6 cellular contexts compared by ENCODE assay signal in genomic region chr1:1274299-1274930, GRCh38. TPM values are rescaled to one million over a fixed set of nuclear protein-coding genes. Genes with fewer than 3 reads are reported as not detected.
DNase-seq lines count a peak whose midpoint lies in the region; ATAC-seq and TF ChIP-seq lines count a peak whose summit lies in the region.

No MANE protein-coding gene starts in this region.

- H3K27ac ChIP-seq in HUES64 (ENCODE audit: low read depth, low read length): no peak overlapping the region
- H3K27ac ChIP-seq in skeletal muscle tissue (ENCODE audit: low read depth, low read length): no peak overlapping the region

- H3K27ac Mint-ChIP-seq in endothelial cell (ENCODE audit: unreplicated experiment): no peak overlapping the region

- H3K9ac ChIP-seq in HUES64 (ENCODE audit: low read depth, low read length) (peak overlapping the region; percentile 74), skeletal muscle tissue (ENCODE audit: low read depth in 1 of 3, low read length in 3 of 3) (peak overlapping the region; percentile 74 to 87 (median 81))

- H3K36me3 ChIP-seq in HUES64 (ENCODE audit: insufficient read depth, low read length) (peaks cover 9% of the 10 kb centered on the region; the same call in 1 of the 2 replicates), skeletal muscle tissue (ENCODE audit: control insufficient read depth in 3 of 3, insufficient read depth in 3 of 3, low read length in 3 of 3) (peaks cover 0 to 3% (median 3%) of the 10 kb centered on the region in 3 donors)

- H3K4me3 ChIP-seq in HUES64 (ENCODE audit: low read length) (peak overlapping the region; percentile 95), skeletal muscle tissue (ENCODE audit: low read length in 3 of 3) (peak overlapping the region; percentile 83 to 93 (median 84))

- ATAC-seq in HG02938 (IDR thresholded peaks at IDR 0.05; ENCODE audit: unreplicated experiment): no peak
- no peak for ATAC-seq in HG03039 (IDR thresholded peaks at IDR 0.05; ENCODE audit: unreplicated experiment)

- peaks cover 32% of the 10 kb centered on the region for H3K4me1 Mint-ChIP-seq in endothelial cell (ENCODE audit: unreplicated experiment)

- peaks cover 17% of the 10 kb centered on the region for H3K36me3 Mint-ChIP-seq in endothelial cell (ENCODE audit: low read depth, unreplicated experiment)

- H3K9me3 ChIP-seq in HUES64 (ENCODE audit: insufficient read depth, low read depth, low read length) (no peaks in the 10 kb centered on the region), skeletal muscle tissue (ENCODE audit: control insufficient read depth in 3 of 3, low read length in 3 of 3) (no peaks in the 10 kb centered on the region)

- H3K9me3 Mint-ChIP-seq in endothelial cell (ENCODE audit: unreplicated experiment): no peaks in the 10 kb centered on the region

- H3K27me3 Mint-ChIP-seq in endothelial cell (ENCODE audit: unreplicated experiment): peaks cover 22% of the 10 kb centered on the region

- H3K4me1 ChIP-seq in HUES64 (ENCODE audit: insufficient read depth, low read length) (no peaks in the 10 kb centered on the region; the same call in 1 of the 2 replicates), skeletal muscle tissue (ENCODE audit: control insufficient read depth in 3 of 3, insufficient read depth in 3 of 3, low read length in 3 of 3) (peaks cover 38 to 48% (median 40%) of the 10 kb centered on the region in 3 donors)

- H3K27me3 ChIP-seq in HUES64 (ENCODE audit: insufficient read depth, low read length) (no peaks in the 10 kb centered on the region), skeletal muscle tissue (ENCODE audit: control insufficient read depth in 3 of 3, insufficient read depth in 3 of 3, low read length in 3 of 3) (no peaks in the 10 kb centered on the region)

- WGBS in HUES64: 34% methylated on average over 27 of the region's 31 CpGs

- peak overlapping the region; percentile 81 for H3K4me3 Mint-ChIP-seq in endothelial cell (ENCODE audit: unreplicated experiment)

- DNase-seq in endothelial cell (ENCODE audit: low spot score): no peak
- no peak for DNase-seq in DMS153 treated with DMSO at 0.1 percent for 48 hours (lab: John Stamatoyannopoulos, UW; ENCODE audit: unreplicated experiment)

- no peak for TF ChIP-seq CTCF in endothelial cell (IDR thresholded peaks at IDR 0.05; ENCODE audit: unreplicated experiment)

RNA-seq across cellular contexts. Expression of gene UBE2J2, which starts 0.8 kb away (rescaled TPM):
- 57.3 TPM for polyA plus RNA-seq in HUES64 (2013, experiment 1 of 2)
- 50.0 TPM for polyA plus RNA-seq in HUES64 (2013, experiment 2 of 2)
- 71.9 TPM for total RNA-seq in endothelial cell (ENCODE audit: unreplicated experiment)
- total RNA-seq in skeletal muscle tissue: 28.7 TPM

RNA-seq across cellular contexts. Expression of gene SCNN1D, which starts 5.8 kb away (rescaled TPM):
- 1.4 TPM for polyA plus RNA-seq in HUES64 (2013, experiment 1 of 2)
- polyA plus RNA-seq in HUES64 (2013, experiment 2 of 2): 2.2 TPM
- total RNA-seq in endothelial cell (ENCODE audit: unreplicated experiment) (3.9 TPM), skeletal muscle tissue (0.52 TPM)

RNA-seq across cellular contexts. Expression of gene C1QTNF12, which starts 27.9 kb away (rescaled TPM):
- polyA plus RNA-seq in HUES64 (2013, experiment 1 of 2): 1.5 TPM
- polyA plus RNA-seq in HUES64 (2013, experiment 2 of 2): 1.3 TPM
- total RNA-seq in endothelial cell (ENCODE audit: unreplicated experiment): 0.69 TPM
- 1.0 TPM for total RNA-seq in skeletal muscle tissue

RNA-seq across cellular contexts. Expression of gene ACAP3, which starts 33.3 kb away (rescaled TPM):
- polyA plus RNA-seq in HUES64 (2013, experiment 1 of 2): 16.2 TPM
- polyA plus RNA-seq in HUES64 (2013, experiment 2 of 2): 18.1 TPM
- total RNA-seq in endothelial cell (ENCODE audit: unreplicated experiment): 54.0 TPM
- 23.5 TPM for total RNA-seq in skeletal muscle tissue

RNA-seq across cellular contexts. Expression of gene PUSL1, which starts 34.0 kb away (rescaled TPM):
- polyA plus RNA-seq in HUES64 (2013, experiment 1 of 2): 26.3 TPM
- 26.3 TPM for polyA plus RNA-seq in HUES64 (2013, experiment 2 of 2)
- total RNA-seq in endothelial cell (ENCODE audit: unreplicated experiment) (14.0 TPM), skeletal muscle tissue (4.7 TPM)
